23 cellular contexts compared by ENCODE assay signal in genomic region chr9:104319198-104319597, GRCh38.
"Had no signal": no experiment of that assay in that cellular context is flagged by ENCODE, and none has a peak within 500 bp of the region (broad histone marks: within the 10 kb centered on the region; RNA-seq: fewer than 3 reads in every experiment).

No MANE protein-coding gene starts in this region.

- H3K4me1 ChIP-seq: ascending aorta, colonic mucosa had no signal

- H3K9me3 ChIP-seq: ascending aorta, colonic mucosa had no signal

- DNase-seq: activated CD4-positive, alpha-beta T cell treated with anti-CD3 and anti-CD28 coated beads for 36 hours; activated CD4-positive, alpha-beta T cell treated with anti-CD3 and anti-CD28 coated beads, Interleukin-2, amount 10 ng/mL, durations not matched to agents 7 days and 5 days; activated CD4-positive, alpha-beta T cell treated with anti-CD3 and anti-CD28 coated beads, Interleukin-2, amount 50 U/mL, for 48 hours; activated CD8-positive, alpha-beta T cell treated with anti-CD3 and anti-CD28 coated beads, Interleukin-2, amount 10 ng/mL, durations not matched to agents 7 days and 5 days; activated gamma-delta T cell; activated naive CD4-positive, alpha-beta T cell treated with Interleukin-2 at 50 U/mL for 16 hours; activated naive CD8-positive, alpha-beta T cell treated with anti-CD3 and anti-CD28 coated beads, Interleukin-2, amount 10 ng/mL, durations not matched to agents 7 days and 5 days; activated T-cell treated with anti-CD3 and anti-CD28 coated beads, Interleukin-2, amount 50 U/mL, for 24 hours; amygdala; colonic mucosa; MM.1S; NCI-H1048; NCI-H1436; NCI-H1930; NCI-H2227 treated with DMSO at 0.1 percent for 48 hours; NK-92 treated with Interleukin-12 subunit alpha and Interleukin-12 subunit beta, amount 100 ng/mL, for 24 hours; OCI-M1; Right ventricle myocardium superior; SW 1271; T-helper 1 cell; T-helper 2 cell had no signal

- H3K36me3 ChIP-seq: ascending aorta, cardiac muscle cell, colonic mucosa had no signal

- H3K27me3 ChIP-seq: ascending aorta, cardiac muscle cell, colonic mucosa had no signal

- H3K4me3 ChIP-seq: ascending aorta, cardiac muscle cell, colonic mucosa had no signal
